ENCODE assay signal across 5 cellular contexts in genomic region chr2:15695582-15696330, GRCh38.
"Had no signal": no experiment of that assay in that cellular context is flagged by ENCODE, and none has a peak within 500 bp of the region (broad histone marks: within the 10 kb centered on the region; RNA-seq: fewer than 3 reads in every experiment).

No MANE protein-coding gene starts in this region.

- H3K27ac Mint-ChIP-seq: GM23338 had no signal

- ATAC-seq: GM23338, K562 had no signal

- H3K4me2 ChIP-seq: GM23338 had no signal

- H3K4me3 ChIP-seq: GM23338, K562 had no signal

- DNase-seq: H9, HCEC 1CT, IMR-90 had no signal

- H3K4me3 Mint-ChIP-seq: GM23338, H9 had no signal

- H2AFZ ChIP-seq: GM23338 had no signal
